21 cellular contexts compared by ENCODE assay signal in genomic region chr2:131022731-131023130, GRCh38.
DNase-seq lines count a peak whose midpoint lies in the region; TF ChIP-seq lines count a peak whose summit lies in the region.
"Had no signal": no experiment of that assay in that cellular context is flagged by ENCODE, and none has a peak within 500 bp of the region (broad histone marks: within the 10 kb centered on the region; RNA-seq: fewer than 3 reads in every experiment).

No MANE protein-coding gene starts in this region.

- TF ChIP-seq CTCF in RWPE1 (conservative IDR thresholded peaks at IDR 0.05; ENCODE audit: low read depth) = no peak
- TF ChIP-seq CTCF in choroid plexus epithelial cell (conservative IDR thresholded peaks at IDR 0.05; ENCODE audit: low read depth, low read length) = no peak
- no peak for TF ChIP-seq CTCF in retinal pigment epithelial cell (conservative IDR thresholded peaks at IDR 0.05; ENCODE audit: low read depth, low read length)
- no peak for TF ChIP-seq CTCF in MM.1S (IDR thresholded peaks at IDR 0.05; ENCODE audit: low read length)
- TF ChIP-seq CTCF in GM13976 (IDR thresholded peaks at IDR 0.05; ENCODE audit: borderline replicate concordance, control extremely low read depth, extremely low read depth, insufficient read depth, missing control alignments) = no peak

- no peak overlapping the region for H3K9ac ChIP-seq in MM.1S (ENCODE audit: low read length)

- no peak overlapping the region for H3K4me2 ChIP-seq in MM.1S (ENCODE audit: low read depth, low read length)

- in situ Hi-C loops in GM13976 (cut with MboI; ENCODE audit: low sequenced_read_pairs, unreplicated experiment) = no loop called here

- no peaks in the 10 kb centered on the region for H4K20me1 ChIP-seq in MM.1S (ENCODE audit: insufficient read depth, low read length)

- H3K9me2 ChIP-seq in MM.1S (replicated peaks; ENCODE audit: insufficient read depth, low read length) = no peaks in the 10 kb centered on the region

- CTCF ChIA-PET in RWPE1 (lab: Yijun Ruan, JAX) = no interaction called here

- no peaks in the 10 kb centered on the region for H3K4me1 ChIP-seq in MM.1S (ENCODE audit: low read length)

- H2AFZ ChIP-seq in MM.1S (ENCODE audit: low read length) = no peak overlapping the region

- DNase-seq in EH (ENCODE audit: low read depth) (peak; percentile 55), RWPE1 (ENCODE audit: low spot score) (no peak), choroid plexus epithelial cell (ENCODE audit: low read depth) (peak; percentile 64), retinal pigment epithelial cell (ENCODE audit: low read depth) (peak; percentile 27), MM.1S (no peak), GM13976 (ENCODE audit: low spot score) (no peak), NCI-H524 treated with DMSO at 0.1 percent for 48 hours (lab: John Stamatoyannopoulos, UW) (no peak)
- DNase-seq: Calu3; CD8-positive, alpha-beta memory T cell; GF-D8; KBM-7; NCI-H1105; NCI-H2029 treated with DMSO at 0.1 percent for 48 hours; NCI-H2171; NCI-H446; NCI-H526 treated with DMSO at 0.1 percent for 48 hours; OCI-M1; SHP77; SW 1271 had no signal

- H3F3A ChIP-seq in MM.1S (ENCODE audit: insufficient read depth, low read length) = no peaks in the 10 kb centered on the region

- no peaks in the 10 kb centered on the region for H3K36me3 ChIP-seq in MM.1S (replicated peaks; ENCODE audit: insufficient read depth, low read length)

- no peaks in the 10 kb centered on the region for H3K79me2 ChIP-seq in MM.1S (ENCODE audit: low read length)

- peak overlapping the region; percentile 50 for H3K27ac ChIP-seq in RWPE1
- H3K27ac ChIP-seq in MM.1S (ENCODE audit: low read length) = no peak overlapping the region
- H3K27ac ChIP-seq: C4-2B, SK-N-MC had no signal

- no peaks in the 10 kb centered on the region for H3K27me3 ChIP-seq in MM.1S (replicated peaks; ENCODE audit: insufficient read depth, low read length)

- no peak overlapping the region for H3K4me3 ChIP-seq in choroid plexus epithelial cell (ENCODE audit: low read depth, low read length)
- no peak overlapping the region for H3K4me3 ChIP-seq in retinal pigment epithelial cell (ENCODE audit: low read length)
- no peak overlapping the region for H3K4me3 ChIP-seq in MM.1S (ENCODE audit: low read length)
- H3K4me3 ChIP-seq: SK-N-MC had no signal

- no peaks in the 10 kb centered on the region for H3K9me3 ChIP-seq in MM.1S (replicated peaks; ENCODE audit: insufficient read depth, low read length)

- POLR2A ChIA-PET in RWPE1 (lab: Yijun Ruan, JAX; ENCODE audit: low non-redundant PET) = no interaction called here

Comparison
In these comparisons a context has a peak if more than half of its experiments do, and no peak if none do; other contexts are left out.
1. DNase-seq: peak in EH (single experiment), choroid plexus epithelial cell (single experiment) and retinal pigment epithelial cell (single experiment); none in RWPE1 (single experiment), MM.1S (single experiment), GM13976 (single experiment) and NCI-H524 treated with DMSO at 0.1 percent for 48 hours (single experiment).